ENCODE assay signal across 16 cellular contexts in the genomic region with DNA sequence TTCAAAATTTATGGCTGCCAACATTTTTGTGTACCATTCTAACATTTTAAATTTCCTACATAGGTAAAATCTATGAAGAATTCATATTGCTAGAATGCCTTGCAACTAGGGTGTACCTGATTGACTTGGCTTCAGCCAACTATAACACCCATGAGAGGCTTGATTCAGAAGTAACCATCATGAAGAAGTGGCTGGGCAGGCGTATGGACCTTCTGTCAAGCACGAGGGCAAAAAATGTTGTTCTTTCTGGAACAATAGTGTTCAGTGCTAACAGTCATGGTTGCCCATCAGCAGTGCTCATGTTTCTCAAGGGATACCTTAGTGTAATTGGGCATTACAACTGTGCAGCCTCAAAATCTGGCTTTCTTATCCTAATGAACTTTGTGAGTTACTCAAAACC. TPM values are rescaled to one million over a fixed set of nuclear protein-coding genes. Genes with fewer than 3 reads are reported as not detected.
"Had no signal": no experiment of that assay in that cellular context is flagged by ENCODE, and none has a peak within 500 bp of the region (broad histone marks: within the 10 kb centered on the region; RNA-seq: fewer than 3 reads in every experiment).

No MANE protein-coding gene starts in this region.

- ATAC-seq: activated naive CD4-positive, alpha-beta T cell treated with anti-CD3 and anti-CD28 coated beads, Interleukin-2, amount 50 U/mL, for 72 hours; left lobe of liver; natural killer cell treated with Interleukin-12 subunit alpha and Interleukin-12 subunit beta and Interleukin-15 and Interleukin-18, amount 100 ng/mL, for 72 hours; pancreas; stimulated activated naive B cell treated with anti-CD40 and anti-IgM and Interleukin-4, amounts not matched to agents 10 μg/mL and 1 μg/mL and 100 μg/mL, for 72 hours had no signal

- DNase-seq: activated CD4-positive, alpha-beta T cell treated with anti-CD3 and anti-CD28 coated beads for 1 hour; activated CD4-positive, alpha-beta T cell treated with anti-CD3 and anti-CD28 coated beads, Interleukin-2, amount 50 U/mL, for 4 hours; activated gamma-delta T cell; adrenal gland; foreskin melanocyte; hypothalamus; kidney; pancreas; sigmoid colon; stimulated activated naive B cell treated with anti-CD40 and anti-IgM and Interleukin-4, amounts not matched to agents 10 μg/mL and 1 μg/mL and 100 μg/mL, for 72 hours; uterus; WERI-Rb-1 had no signal

RNA-seq across cellular contexts. Expression of gene ID4, which starts 42.9 kb away (rescaled TPM):
- total RNA-seq: activated CD8-positive, alpha-beta memory T cell treated with anti-CD3 and anti-CD28 coated beads for 36 hours; activated naive CD4-positive, alpha-beta T cell treated with anti-CD3 and anti-CD28 coated beads, Interleukin-2, amount 50 U/mL, for 72 hours; natural killer cell treated with Interleukin-12 subunit alpha and Interleukin-12 subunit beta and Interleukin-15 and Interleukin-18, amount 100 ng/mL, for 72 hours had no signal
